In genomic region chr17:79845601-79845949, GRCh38 we compare ENCODE assay signal across 10 cellular contexts. TPM values are rescaled to one million over a fixed set of nuclear protein-coding genes. Genes with fewer than 3 reads are reported as not detected.
DNase-seq lines count a peak whose midpoint lies in the region; ATAC-seq and TF ChIP-seq lines count a peak whose summit lies in the region.
"Had no signal": no experiment of that assay in that cellular context is flagged by ENCODE, and none has a peak within 500 bp of the region (broad histone marks: within the 10 kb centered on the region; RNA-seq: fewer than 3 reads in every experiment).

No MANE protein-coding gene starts in this region.

- TF ChIP-seq CTCF in Peyer's patch (IDR thresholded peaks at IDR 0.05) (no peak), fibroblast of villous mesenchyme (IDR thresholded peaks at IDR 0.05; ENCODE audit: insufficient read depth, low read depth, low read length) (no peak)

- DNase-seq in EH (ENCODE audit: low read depth) = peak; percentile 41
- peak in 2 of 3 donors; percentile 57 to 64 for DNase-seq in Peyer's patch
- DNase-seq in fibroblast of villous mesenchyme (ENCODE audit: low read depth) = peak; percentile 61
- DNase-seq in pons (ENCODE audit: low spot score) = peak; percentile 55
- DNase-seq in NCI-H2029 (lab: John Stamatoyannopoulos, UW) = no peak
- DNase-seq in iPS-NIHi11 (ENCODE audit: low spot score) = no peak
- DNase-seq: activated CD4-positive, alpha-beta T cell treated with anti-CD3 and anti-CD28 coated beads for 4 hours; central memory CD4-positive, alpha-beta T cell had no signal

- no peaks in the 10 kb centered on the region for H3K9me3 ChIP-seq in Peyer's patch

- peaks cover 15 to 52% (median 35%) of the 10 kb centered on the region in 4 donors for H3K4me1 ChIP-seq in Peyer's patch

- peaks cover 0 to 28% of the 10 kb centered on the region in 2 donors for H3K27me3 ChIP-seq in Peyer's patch

- H3K4me3 ChIP-seq in Peyer's patch (peak overlapping the region in 1 of 4 donors; percentile 61), fibroblast of villous mesenchyme (ENCODE audit: low read depth, low read length) (no peak overlapping the region)

- peak overlapping the region; percentile 44 to 89 (median 60) for H3K27ac ChIP-seq in Peyer's patch

- ATAC-seq in HG03439 (IDR thresholded peaks at IDR 0.05; ENCODE audit: unreplicated experiment) (no peak), HG02884 (IDR thresholded peaks at IDR 0.05; ENCODE audit: unreplicated experiment) (no peak)

- H3K36me3 ChIP-seq in Peyer's patch = no peaks in the 10 kb centered on the region

- TF ChIP-seq POLR2A in Peyer's patch (IDR thresholded peaks at IDR 0.05) = peak in 1 of 2 donors; percentile 37

RNA-seq across cellular contexts. Expression of gene CBX4, which starts 6.3 kb away (rescaled TPM):
- total RNA-seq in Peyer's patch = 10 to 100 TPM in 2 of 4 donors, 1 to 10 TPM in 2; 4.9 to 19.0 (median 12.3) TPM
- 13.0 and 19.0 TPM in 2 replicates for total RNA-seq in fibroblast of villous mesenchyme

RNA-seq across cellular contexts. Expression of gene CBX8, which starts 48.7 kb away (rescaled TPM):
- total RNA-seq in Peyer's patch (10 to 100 TPM in 1 of 4 donors, 1 to 10 TPM in 3; 2.5 to 14.9 (median 3.5) TPM), fibroblast of villous mesenchyme (3.2 and 4.7 TPM in 2 replicates)

Comparison
In these comparisons a context has a peak if more than half of its experiments do, and no peak if none do; other contexts are left out.
1. DNase-seq: peak in EH (single experiment), Peyer's patch (2 of 3), fibroblast of villous mesenchyme (single experiment) and pons (single experiment); none in NCI-H2029 (single experiment) and iPS-NIHi11 (single experiment).